ENCODE assay signal across 8 cellular contexts in the genomic region with DNA sequence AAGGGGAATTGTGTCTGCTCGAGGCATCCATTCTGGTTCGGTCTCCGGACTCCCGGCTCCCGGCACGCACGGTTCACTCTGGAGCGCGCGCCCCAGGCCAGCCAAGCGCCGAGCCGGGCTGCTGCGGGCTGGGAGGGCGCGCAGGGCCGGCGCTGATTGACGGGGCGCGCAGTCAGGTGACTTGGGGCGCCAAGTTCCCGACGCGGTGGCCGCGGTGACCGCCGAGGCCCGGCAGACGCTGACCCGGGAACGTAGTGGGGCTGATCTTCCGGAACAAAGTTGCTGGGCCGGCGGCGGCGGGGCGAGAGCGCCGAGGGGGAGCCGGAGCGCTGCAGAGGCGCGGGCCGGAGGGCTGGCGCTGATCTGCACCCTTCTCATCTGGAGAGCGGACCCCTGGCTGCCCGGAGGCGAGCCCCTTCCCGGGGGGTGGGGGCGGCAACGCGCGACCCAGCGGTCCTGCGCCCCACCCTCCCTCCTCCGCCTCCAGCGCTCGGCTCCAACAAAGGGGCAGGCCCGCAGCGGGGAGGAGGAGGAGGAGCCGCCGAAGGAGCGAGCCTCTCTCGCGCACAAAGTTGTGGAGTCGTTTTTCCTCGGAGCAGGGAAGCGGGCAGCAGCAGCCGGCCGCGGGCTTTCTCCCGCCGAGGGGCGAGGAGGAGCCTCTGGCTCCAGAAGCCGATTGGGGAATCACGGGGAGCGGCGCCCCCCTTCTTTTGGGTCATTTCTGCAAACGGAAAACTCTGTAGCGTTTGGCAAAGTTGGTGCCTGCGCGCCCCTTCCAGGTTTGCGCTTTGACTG. TPM values are rescaled to one million over a fixed set of nuclear protein-coding genes. Genes with fewer than 3 reads are reported as not detected.
DNase-seq lines count a peak whose midpoint lies in the region; ATAC-seq and TF ChIP-seq lines count a peak whose summit lies in the region.

A gene (plus strand): TSS at position 583 of the 795 bp plus-strand sequence. CDS start 6,494 bp downstream, outside the sequence.

- H3K4me3 ChIP-seq in SJCRH30 (peak within 1 kb of the TSS; percentile 82), gastroesophageal sphincter (peak within 1 kb of the TSS; percentile 81 to 99), neuron (ENCODE audit: low read length) (peak within 1 kb of the TSS; percentile 87)

- no peaks in the 10 kb centered on the region for H3K36me3 Mint-ChIP-seq in activated naive CD4-positive, alpha-beta T cell treated with anti-CD3 and anti-CD28 coated beads, Interleukin-2, amount 50 U/mL, for 24 hours
- H3K36me3 Mint-ChIP-seq in type B pancreatic cell: peaks cover 7% of the 10 kb centered on the region

- TF ChIP-seq EP300 in gastroesophageal sphincter (IDR thresholded peaks at IDR 0.05): no peak

- H3K27me3 Mint-ChIP-seq in activated naive CD4-positive, alpha-beta T cell treated with anti-CD3 and anti-CD28 coated beads, Interleukin-2, amount 50 U/mL, for 24 hours: peaks cover 5% of the 10 kb centered on the region
- no peaks in the 10 kb centered on the region for H3K27me3 Mint-ChIP-seq in type B pancreatic cell

- H2AFZ ChIP-seq in neuron (ENCODE audit: low read depth, low read length): peak within 1 kb of the TSS; percentile 96

- peak; percentile 73 for DNase-seq in Ammon's horn (ENCODE audit: low spot score)
- peak; percentile 48 for DNase-seq in GM19238 (ENCODE audit: insufficient read length, low spot score)
- DNase-seq in SJCRH30: peak; percentile 90 to 91
- peak; percentile 86 for DNase-seq in type B pancreatic cell (ENCODE audit: extremely low spot score, unreplicated experiment)

- 0% methylated on average over 5 to 8 of the region's 85 CpGs for WGBS in gastroesophageal sphincter (ENCODE audit: low coverage in 1 of 2), 2 donors

- H3K4me1 ChIP-seq in SJCRH30 (peaks cover 2% of the 10 kb centered on the region; the same call in 1 of the 2 replicates), gastroesophageal sphincter (peaks cover 0 to 33% (median 0%) of the 10 kb centered on the region in 3 donors), neuron (ENCODE audit: insufficient read depth, low read length) (peaks cover 7% of the 10 kb centered on the region)

- no peaks in the 10 kb centered on the region for H3K9me3 Mint-ChIP-seq in activated naive CD4-positive, alpha-beta T cell treated with anti-CD3 and anti-CD28 coated beads, Interleukin-2, amount 50 U/mL, for 24 hours
- H3K9me3 Mint-ChIP-seq in type B pancreatic cell: no peaks in the 10 kb centered on the region

- no peaks in the 10 kb centered on the region for H3K9me3 ChIP-seq in SJCRH30 (replicated peaks)
- H3K9me3 ChIP-seq in gastroesophageal sphincter: no peaks in the 10 kb centered on the region
- no peaks in the 10 kb centered on the region for H3K9me3 ChIP-seq in neuron (ENCODE audit: low read length)

- H3K27me3 ChIP-seq in SJCRH30: no peaks in the 10 kb centered on the region
- no peaks in the 10 kb centered on the region for H3K27me3 ChIP-seq in gastroesophageal sphincter
- no peaks in the 10 kb centered on the region for H3K27me3 ChIP-seq in neuron (ENCODE audit: insufficient read depth, low read length)

- H3K36me3 ChIP-seq in SJCRH30 (no peaks in the 10 kb centered on the region), gastroesophageal sphincter (no peaks in the 10 kb centered on the region), neuron (ENCODE audit: insufficient read depth, low read length) (no peaks in the 10 kb centered on the region)

- H3K4me3 Mint-ChIP-seq in activated naive CD4-positive, alpha-beta T cell treated with anti-CD3 and anti-CD28 coated beads, Interleukin-2, amount 50 U/mL, for 24 hours: peak within 1 kb of the TSS; percentile 97
- H3K4me3 Mint-ChIP-seq in type B pancreatic cell: peak within 1 kb of the TSS; percentile 98

- peak within 1 kb of the TSS; percentile 85 for H3K27ac ChIP-seq in SJCRH30
- peak within 1 kb of the TSS; percentile 87 to 97 (median 95) for H3K27ac ChIP-seq in gastroesophageal sphincter

- TF ChIP-seq POLR2A in gastroesophageal sphincter (IDR thresholded peaks at IDR 0.05): peak; percentile 53 to 62

- peaks cover 19% of the 10 kb centered on the region for H3K4me1 Mint-ChIP-seq in activated naive CD4-positive, alpha-beta T cell treated with anti-CD3 and anti-CD28 coated beads, Interleukin-2, amount 50 U/mL, for 24 hours
- H3K4me1 Mint-ChIP-seq in type B pancreatic cell (ENCODE audit: unreplicated experiment): peaks cover 8% of the 10 kb centered on the region

- TF ChIP-seq CTCF in gastroesophageal sphincter (IDR thresholded peaks at IDR 0.05) (peak in 1 of 4 experiments; percentile 12), type B pancreatic cell (conservative IDR thresholded peaks at IDR 0.05) (no peak)

- ATAC-seq in HG03378 (IDR thresholded peaks at IDR 0.05; ENCODE audit: unreplicated experiment) (peak; percentile 32), gastroesophageal sphincter (peak; percentile 85)

- peak within 1 kb of the TSS; percentile 55 for H3K27ac Mint-ChIP-seq in activated naive CD4-positive, alpha-beta T cell treated with anti-CD3 and anti-CD28 coated beads, Interleukin-2, amount 50 U/mL, for 24 hours
- peak within 1 kb of the TSS; percentile 70 for H3K27ac Mint-ChIP-seq in type B pancreatic cell

RNA-seq across cellular contexts. Expression of the gene that starts here (rescaled TPM):
- 67.8 and 74.7 TPM in 2 replicates for total RNA-seq in SJCRH30 (2014; rRNA removed; shearing (Covaris generic))
- 100 to 1,000 TPM in 3 of 4 donors, 10 to 100 TPM in 1; 95.9 to 251 (median 139) TPM for total RNA-seq in gastroesophageal sphincter
- 75.1 and 77.7 TPM in 2 replicates for total RNA-seq in type B pancreatic cell (ENCODE audit: low replicate concordance)

Comparison
In these comparisons a context has a peak if more than half of its experiments do, and no peak if none do; other contexts are left out.
1. Peak in every context shown above with its lines: DNase-seq, ATAC-seq, H3K4me3 ChIP-seq and H3K27ac ChIP-seq.